In the genomic region with DNA sequence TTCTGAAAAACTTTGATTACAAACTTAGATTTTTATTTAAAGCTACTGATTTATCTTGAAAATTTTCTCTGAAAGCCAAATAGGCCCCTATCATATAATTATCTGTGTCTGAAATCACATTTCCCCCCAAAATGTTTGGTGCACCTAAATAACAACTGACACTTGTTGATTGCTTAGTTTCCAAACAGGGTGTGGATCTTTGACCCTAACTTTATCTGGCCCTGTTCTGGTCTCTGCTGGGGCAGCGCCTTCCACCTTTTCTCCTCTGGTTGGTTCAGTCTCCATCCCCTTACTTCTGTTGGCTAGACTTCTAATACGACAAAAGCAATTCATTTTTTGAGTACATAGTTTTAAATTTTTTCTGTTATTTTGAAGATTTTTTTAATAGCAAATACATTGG, we compare ENCODE assay signal across 17 cellular contexts.
"Had no signal": no experiment of that assay in that cellular context is flagged by ENCODE, and none has a peak within 500 bp of the region (broad histone marks: within the 10 kb centered on the region; RNA-seq: fewer than 3 reads in every experiment).

No MANE protein-coding gene starts in this region.

- DNase-seq: activated CD4-positive, alpha-beta T cell treated with anti-CD3 and anti-CD28 coated beads, Interleukin-2, amount 50 U/mL, for 4 hours; activated CD4-positive, CD25-positive, alpha-beta regulatory T cell treated with anti-CD3 and anti-CD28 coated beads, Interleukin-2, amount 50 U/mL, for 72 hours; activated CD8-positive, alpha-beta memory T cell treated with anti-CD3 and anti-CD28 coated beads, Interleukin-2, amount 10 ng/mL, durations not matched to agents 7 days and 5 days; activated effector memory CD4-positive, alpha-beta T cell treated with anti-CD3 and anti-CD28 coated beads, Interleukin-2, amount 50 U/mL, for 16 hours; activated T-cell treated with anti-CD3 and anti-CD28 coated beads, Interleukin-2, amount 50 U/mL, for 24 hours; amygdala; foreskin melanocyte; head of caudate nucleus; islet precursor cell; left ventricle myocardium inferior; posterior cingulate gyrus; right cardiac atrium; spleen; stimulated activated CD4-positive, alpha-beta T cell treated with anti-CD3 and anti-CD28 coated beads, Interleukin-1b, Interleukin-23, amount 100 ng/mL, for 48 hours; substantia nigra had no signal

- H3K36me3 ChIP-seq: left ventricle myocardium inferior, spleen had no signal

- H3K27ac ChIP-seq: left ventricle myocardium inferior, spleen had no signal

- ATAC-seq: activated CD8-positive, alpha-beta memory T cell treated with anti-CD3 and anti-CD28 coated beads, Interleukin-2, amount 10 ng/mL, durations not matched to agents 7 days and 5 days; activated naive CD4-positive, alpha-beta T cell treated with anti-CD3 and anti-CD28 coated beads, Interleukin-2, amount 50 U/mL, for 72 hours; stimulated activated memory B cell treated with anti-CD40 and anti-IgM and Interleukin-4, amounts not matched to agents 10 μg/mL and 1 μg/mL and 100 μg/mL, for 72 hours had no signal

- H3K9me3 ChIP-seq: left ventricle myocardium inferior, spleen had no signal

- H3K4me3 ChIP-seq: left ventricle myocardium inferior, spleen had no signal
